8 cellular contexts compared by ENCODE assay signal in genomic region chr1:206583461-206584264, GRCh38. TPM values are rescaled to one million over a fixed set of nuclear protein-coding genes. Genes with fewer than 3 reads are reported as not detected.
DNase-seq lines count a peak whose midpoint lies in the region; ATAC-seq and TF ChIP-seq lines count a peak whose summit lies in the region.

No MANE protein-coding gene starts in this region.

- 61 to 77% methylated on average over 6 of the region's 6 CpGs for WGBS in lung, 2 donors

- H2AFZ ChIP-seq in GM23338, result no peak overlapping the region

- H3K27me3 ChIP-seq in GM23338 (ENCODE audit: insufficient read depth) (no peaks in the 10 kb centered on the region), lung (ENCODE audit: control insufficient read depth, insufficient read depth) (no peaks in the 10 kb centered on the region)

- no peak overlapping the region for H3K27ac ChIP-seq in GM23338 (ENCODE audit: low read depth)
- peak overlapping the region in 1 of 2 donors; percentile 43 for H3K27ac ChIP-seq in lung (ENCODE audit: low read depth in 1 of 2, low read length in 1 of 2)

- TF ChIP-seq CTCF in GM23338 (conservative IDR thresholded peaks at IDR 0.05; ENCODE audit: low read depth in 2 of 2) (peak; percentile 98 to 99), lung (IDR thresholded peaks at IDR 0.05; ENCODE audit: control extremely low read depth, extremely low read depth) (peak; percentile 92)

- no peak overlapping the region for H3K4me3 Mint-ChIP-seq in GM23338
- H3K4me3 Mint-ChIP-seq in activated CD4-positive, alpha-beta memory T cell treated with anti-CD3 and anti-CD28 coated beads for 36 hours, result peak overlapping the region; percentile 73

- ATAC-seq in GM23338, result peak; percentile 92
- ATAC-seq in lung (ENCODE audit: insufficient read depth, low FRiP score), result no peak
- no peak for ATAC-seq in HG03457 (IDR thresholded peaks at IDR 0.05; ENCODE audit: unreplicated experiment)

- H3K4me3 ChIP-seq in GM23338, result no peak overlapping the region
- no peak overlapping the region for H3K4me3 ChIP-seq in lung

- H3K9me3 Mint-ChIP-seq in GM23338, result no peaks in the 10 kb centered on the region
- H3K9me3 Mint-ChIP-seq in activated CD4-positive, alpha-beta memory T cell treated with anti-CD3 and anti-CD28 coated beads for 36 hours, result no peaks in the 10 kb centered on the region

- no peaks in the 10 kb centered on the region for H3K79me2 ChIP-seq in GM23338 (replicated peaks; ENCODE audit: insufficient read depth)

- no peaks in the 10 kb centered on the region for H3K36me3 ChIP-seq in GM23338 (ENCODE audit: insufficient read depth)
- H3K36me3 ChIP-seq in lung (ENCODE audit: control insufficient read depth in 2 of 2, insufficient read depth in 2 of 2, low read length in 2 of 2), result peaks cover 0 to 34% of the 10 kb centered on the region in 2 donors

- peaks cover 9% of the 10 kb centered on the region for H3K27me3 Mint-ChIP-seq in GM23338 (ENCODE audit: insufficient read depth, low read depth, poor library complexity)
- no peaks in the 10 kb centered on the region for H3K27me3 Mint-ChIP-seq in activated CD4-positive, alpha-beta memory T cell treated with anti-CD3 and anti-CD28 coated beads for 36 hours

- no peaks in the 10 kb centered on the region for H3K9me2 ChIP-seq in GM23338 (ENCODE audit: insufficient read depth)

- peak; percentile 73 for DNase-seq in AG08396 (ENCODE audit: low spot score)
- DNase-seq in GM23338 (ENCODE audit: low spot score), result peak; percentile 90
- peak; percentile 51 for DNase-seq in NCI-H774 (lab: John Stamatoyannopoulos, UW)
- peak; percentile 91 for DNase-seq in activated CD4-positive, alpha-beta memory T cell treated with anti-CD3 and anti-CD28 coated beads for 36 hours
- peak; percentile 41 to 70 for DNase-seq in dermis microvascular lymphatic vessel endothelial cell (ENCODE audit: low read depth in 2 of 2)
- DNase-seq in lung (ENCODE audit: low spot score), result peak; percentile 78
- peak; percentile 76 for DNase-seq in stimulated activated CD8-positive, alpha-beta memory T cell treated with anti-CD3 and anti-CD28 coated beads, Interleukin-15, amount 100 ng/mL, for 24 hours (ENCODE audit: low read depth)

- peak overlapping the region; percentile 25; the same call in 1 of the 2 replicates for H3K27ac Mint-ChIP-seq in GM23338
- H3K27ac Mint-ChIP-seq in activated CD4-positive, alpha-beta memory T cell treated with anti-CD3 and anti-CD28 coated beads for 36 hours, result peak overlapping the region; percentile 99

- no peaks in the 10 kb centered on the region; the same call in 2 of the 3 replicates for H3K36me3 Mint-ChIP-seq in GM23338 (ENCODE audit: low read depth)
- peaks cover 93% of the 10 kb centered on the region for H3K36me3 Mint-ChIP-seq in activated CD4-positive, alpha-beta memory T cell treated with anti-CD3 and anti-CD28 coated beads for 36 hours

- intact Hi-C loops in activated CD4-positive, alpha-beta memory T cell treated with anti-CD3 and anti-CD28 coated beads for 36 hours (cut with micrococcal nuclease), result loop anchor here (1.0 to 2.0 kb wide), 5 partner anchors 31 to 121 kb away; no protein-coding TSS in a partner anchor

- peaks cover 9% of the 10 kb centered on the region for H3K4me1 Mint-ChIP-seq in GM23338
- peaks cover 94% of the 10 kb centered on the region for H3K4me1 Mint-ChIP-seq in activated CD4-positive, alpha-beta memory T cell treated with anti-CD3 and anti-CD28 coated beads for 36 hours (ENCODE audit: low read depth)

- H3K4me2 ChIP-seq in GM23338, result no peak overlapping the region

- H3F3A ChIP-seq in GM23338 (replicated peaks; ENCODE audit: low read depth), result no peaks in the 10 kb centered on the region

- POLR2A ChIA-PET in activated CD4-positive, alpha-beta memory T cell treated with anti-CD3 and anti-CD28 coated beads for 36 hours (lab: Charles Lee), result interaction anchor here (0.6 to 12.0 kb wide), 8 partner anchors 23 to 119 kb away, joined by 3 to 546 read pairs (median 4); partner anchors contain the start of genes EIF2D and IKBKE

- CTCF ChIA-PET in activated CD4-positive, alpha-beta memory T cell treated with anti-CD3 and anti-CD28 coated beads for 36 hours (lab: Charles Lee), result interaction anchor here (0.6 to 19.0 kb wide), 32 partner anchors 8 to 447 kb away, joined by 3 to 588 read pairs (median 5); partner anchors contain the start of genes IKBKE and RASSF5

- H3K4me1 ChIP-seq in GM23338 (ENCODE audit: insufficient read depth) (no peaks in the 10 kb centered on the region), lung (ENCODE audit: control insufficient read depth in 2 of 2, insufficient read depth in 2 of 2, low read length in 2 of 2) (peaks cover 0 to 12% of the 10 kb centered on the region in 2 donors)

- H3K9me3 ChIP-seq in lung (ENCODE audit: control insufficient read depth in 2 of 2, insufficient read depth in 1 of 2, low read length in 1 of 2), result no peaks in the 10 kb centered on the region

- no peaks in the 10 kb centered on the region for H4K20me1 ChIP-seq in GM23338 (replicated peaks; ENCODE audit: insufficient read depth)

TF ChIP-seq in GM23338, 12 proteins besides CTCF, POLR2A, EP300 and RAD21:
- TF ChIP-seq ZNF114 (CRISPR knock-in tag; IDR thresholded peaks at IDR 0.05) (no peak), STAT1 (IDR thresholded peaks at IDR 0.05; ENCODE audit: unreplicated experiment) (no peak), REST (IDR thresholded peaks at IDR 0.05; ENCODE audit: unreplicated experiment) (no peak), EZH2 (IDR thresholded peaks at IDR 0.05; ENCODE audit: low read depth, unreplicated experiment) (no peak), NANOG (IDR thresholded peaks at IDR 0.05; ENCODE audit: borderline replicate concordance) (no peak), EZH2phosphoT487 (IDR thresholded peaks at IDR 0.05; ENCODE audit: unreplicated experiment) (no peak), CREB1 (CRISPR knock-in tag; IDR thresholded peaks at IDR 0.05; ENCODE audit: low read depth) (no peak), JUNB (IDR thresholded peaks at IDR 0.05; ENCODE audit: unreplicated experiment) (no peak)

RNA-seq across cellular contexts. Expression of gene EIF2D, which starts 28.6 kb away (rescaled TPM):
- 26.0 and 34.8 TPM in 2 replicates for total RNA-seq in GM23338 (2014; rRNA removed; shearing (Covaris generic))
- polyA plus RNA-seq in GM23338 (2016; fragmentation: Nextera tagmentation; extraction: Ambion mirVana), result 18.7 and 25.1 TPM in 2 replicates
- total RNA-seq in activated CD4-positive, alpha-beta memory T cell treated with anti-CD3 and anti-CD28 coated beads for 36 hours, result 10 to 100 TPM; 84.6 to 87.5 TPM
- total RNA-seq in dermis microvascular lymphatic vessel endothelial cell, result 41.2 and 45.5 TPM in 2 replicates
- 10 to 100 TPM; 35.5 to 78.9 TPM for total RNA-seq in lung
- polyA plus RNA-seq in lung, result 10 to 100 TPM; 27.7 to 50.9 TPM

RNA-seq across cellular contexts. Expression of gene DYRK3, which starts 51.7 kb away (rescaled TPM):
- total RNA-seq in GM23338 (2014; rRNA removed; shearing (Covaris generic)), result 8.5 and 9.5 TPM in 2 replicates
- 1.8 and 2.9 TPM in 2 replicates for polyA plus RNA-seq in GM23338 (2016; fragmentation: Nextera tagmentation; extraction: Ambion mirVana)
- total RNA-seq in activated CD4-positive, alpha-beta memory T cell treated with anti-CD3 and anti-CD28 coated beads for 36 hours, result 10 to 100 TPM; 10.1 to 11.4 TPM
- total RNA-seq in dermis microvascular lymphatic vessel endothelial cell, result 15.5 and 19.2 TPM in 2 replicates
- total RNA-seq in lung, result 10 to 100 TPM; 12.3 to 13.0 TPM
- 1 to 10 TPM; 4.6 to 5.4 TPM for polyA plus RNA-seq in lung
